Comparison of ENCODE assay signal across 1 cellular context in the genomic region with DNA sequence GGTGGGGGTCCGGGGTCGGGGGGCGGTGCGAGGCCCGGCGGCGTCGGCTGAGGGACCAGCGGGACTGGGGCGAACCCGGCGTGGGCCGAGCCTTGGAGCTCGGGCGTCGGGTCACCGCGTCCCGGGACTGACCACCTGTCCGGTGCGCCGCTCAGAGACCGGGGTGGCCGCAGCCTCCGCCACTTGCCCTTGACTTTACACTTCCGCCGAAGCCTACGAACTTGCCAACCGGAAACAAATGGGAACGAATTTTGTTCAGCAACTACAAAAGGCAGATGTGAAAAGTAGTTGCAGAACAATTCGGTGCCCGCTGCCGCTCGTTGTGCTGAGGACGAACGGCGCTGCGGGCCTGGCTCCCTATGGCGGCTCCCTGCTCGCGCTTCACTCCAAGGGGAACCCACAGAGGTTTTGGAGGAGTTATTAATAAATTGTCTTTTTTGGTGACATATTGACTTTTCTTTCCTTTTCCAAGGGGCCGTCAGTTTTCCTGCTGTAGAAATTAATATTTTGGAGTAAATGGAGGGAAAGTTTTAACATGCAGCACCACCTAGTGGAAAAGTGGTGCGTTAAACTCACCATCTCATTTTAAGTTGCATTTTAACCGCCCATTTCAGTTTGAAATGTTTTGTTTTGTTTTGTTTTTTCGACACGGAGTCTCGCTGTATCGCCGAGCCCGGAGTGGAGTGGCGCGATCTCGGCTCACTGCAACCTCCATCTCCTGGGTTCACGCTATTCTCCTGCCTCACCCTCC.
TF ChIP-seq lines count a peak whose summit lies in the region.

No MANE protein-coding gene starts in this region.

TF ChIP-seq in HepG2, 621 proteins besides CTCF, POLR2A, EP300 and RAD21 (continued from another document and continues in another):
- TF ChIP-seq, protein P1, sequence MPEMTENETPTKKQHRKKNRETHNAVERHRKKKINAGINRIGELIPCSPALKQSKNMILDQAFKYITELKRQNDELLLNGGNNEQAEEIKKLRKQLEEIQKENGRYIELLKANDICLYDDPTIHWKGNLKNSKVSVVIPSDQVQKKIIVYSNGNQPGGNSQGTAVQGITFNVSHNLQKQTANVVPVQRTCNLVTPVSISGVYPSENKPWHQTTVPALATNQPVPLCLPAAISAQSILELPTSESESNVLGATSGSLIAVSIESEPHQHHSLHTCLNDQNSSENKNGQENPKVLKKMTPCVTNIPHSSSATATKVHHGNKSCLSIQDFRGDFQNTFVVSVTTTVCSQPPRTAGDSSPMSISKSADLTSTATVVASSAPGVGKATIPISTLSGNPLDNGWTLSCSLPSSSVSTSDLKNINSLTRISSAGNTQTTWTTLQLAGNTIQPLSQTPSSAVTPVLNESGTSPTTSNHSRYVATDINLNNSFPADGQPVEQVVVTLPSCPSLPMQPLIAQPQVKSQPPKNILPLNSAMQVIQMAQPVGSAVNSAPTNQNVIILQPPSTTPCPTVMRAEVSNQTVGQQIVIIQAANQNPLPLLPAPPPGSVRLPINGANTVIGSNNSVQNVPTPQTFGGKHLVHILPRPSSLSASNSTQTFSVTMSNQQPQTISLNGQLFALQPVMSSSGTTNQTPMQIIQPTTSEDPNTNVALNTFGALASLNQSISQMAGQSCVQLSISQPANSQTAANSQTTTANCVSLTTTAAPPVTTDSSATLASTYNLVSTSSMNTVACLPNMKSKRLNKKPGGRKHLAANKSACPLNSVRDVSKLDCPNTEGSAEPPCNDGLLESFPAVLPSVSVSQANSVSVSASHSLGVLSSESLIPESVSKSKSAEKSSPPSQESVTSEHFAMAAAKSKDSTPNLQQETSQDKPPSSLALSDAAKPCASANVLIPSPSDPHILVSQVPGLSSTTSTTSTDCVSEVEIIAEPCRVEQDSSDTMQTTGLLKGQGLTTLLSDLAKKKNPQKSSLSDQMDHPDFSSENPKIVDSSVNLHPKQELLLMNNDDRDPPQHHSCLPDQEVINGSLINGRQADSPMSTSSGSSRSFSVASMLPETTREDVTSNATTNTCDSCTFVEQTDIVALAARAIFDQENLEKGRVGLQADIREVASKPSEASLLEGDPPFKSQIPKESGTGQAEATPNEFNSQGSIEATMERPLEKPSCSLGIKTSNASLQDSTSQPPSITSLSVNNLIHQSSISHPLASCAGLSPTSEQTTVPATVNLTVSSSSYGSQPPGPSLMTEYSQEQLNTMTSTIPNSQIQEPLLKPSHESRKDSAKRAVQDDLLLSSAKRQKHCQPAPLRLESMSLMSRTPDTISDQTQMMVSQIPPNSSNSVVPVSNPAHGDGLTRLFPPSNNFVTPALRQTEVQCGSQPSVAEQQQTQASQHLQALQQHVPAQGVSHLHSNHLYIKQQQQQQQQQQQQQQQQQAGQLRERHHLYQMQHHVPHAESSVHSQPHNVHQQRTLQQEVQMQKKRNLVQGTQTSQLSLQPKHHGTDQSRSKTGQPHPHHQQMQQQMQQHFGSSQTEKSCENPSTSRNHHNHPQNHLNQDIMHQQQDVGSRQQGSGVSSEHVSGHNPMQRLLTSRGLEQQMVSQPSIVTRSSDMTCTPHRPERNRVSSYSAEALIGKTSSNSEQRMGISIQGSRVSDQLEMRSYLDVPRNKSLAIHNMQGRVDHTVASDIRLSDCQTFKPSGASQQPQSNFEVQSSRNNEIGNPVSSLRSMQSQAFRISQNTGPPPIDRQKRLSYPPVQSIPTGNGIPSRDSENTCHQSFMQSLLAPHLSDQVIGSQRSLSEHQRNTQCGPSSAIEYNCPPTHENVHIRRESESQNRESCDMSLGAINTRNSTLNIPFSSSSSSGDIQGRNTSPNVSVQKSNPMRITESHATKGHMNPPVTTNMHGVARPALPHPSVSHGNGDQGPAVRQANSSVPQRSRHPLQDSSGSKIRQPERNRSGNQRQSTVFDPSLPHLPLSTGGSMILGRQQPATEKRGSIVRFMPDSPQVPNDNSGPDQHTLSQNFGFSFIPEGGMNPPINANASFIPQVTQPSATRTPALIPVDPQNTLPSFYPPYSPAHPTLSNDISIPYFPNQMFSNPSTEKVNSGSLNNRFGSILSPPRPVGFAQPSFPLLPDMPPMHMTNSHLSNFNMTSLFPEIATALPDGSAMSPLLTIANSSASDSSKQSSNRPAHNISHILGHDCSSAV (CRISPR knock-in tag; IDR thresholded peaks at IDR 0.05; ENCODE audit: borderline replicate concordance): no peak
- TF ChIP-seq KAT7 (CRISPR knock-in tag; IDR thresholded peaks at IDR 0.05; ENCODE audit: borderline replicate concordance): no peak
- TF ChIP-seq TCF7 (IDR thresholded peaks at IDR 0.05; ENCODE audit: low read depth): no peak
- TF ChIP-seq, protein P2, sequence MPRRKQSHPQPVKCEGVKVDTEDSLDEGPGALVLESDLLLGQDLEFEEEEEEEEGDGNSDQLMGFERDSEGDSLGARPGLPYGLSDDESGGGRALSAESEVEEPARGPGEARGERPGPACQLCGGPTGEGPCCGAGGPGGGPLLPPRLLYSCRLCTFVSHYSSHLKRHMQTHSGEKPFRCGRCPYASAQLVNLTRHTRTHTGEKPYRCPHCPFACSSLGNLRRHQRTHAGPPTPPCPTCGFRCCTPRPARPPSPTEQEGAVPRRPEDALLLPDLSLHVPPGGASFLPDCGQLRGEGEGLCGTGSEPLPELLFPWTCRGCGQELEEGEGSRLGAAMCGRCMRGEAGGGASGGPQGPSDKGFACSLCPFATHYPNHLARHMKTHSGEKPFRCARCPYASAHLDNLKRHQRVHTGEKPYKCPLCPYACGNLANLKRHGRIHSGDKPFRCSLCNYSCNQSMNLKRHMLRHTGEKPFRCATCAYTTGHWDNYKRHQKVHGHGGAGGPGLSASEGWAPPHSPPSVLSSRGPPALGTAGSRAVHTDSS (CRISPR knock-in tag; conservative IDR thresholded peaks at IDR 0.05): no peak
- no peak for TF ChIP-seq ZSCAN22 (CRISPR knock-in tag; IDR thresholded peaks at IDR 0.05)
- TF ChIP-seq, protein P3, sequence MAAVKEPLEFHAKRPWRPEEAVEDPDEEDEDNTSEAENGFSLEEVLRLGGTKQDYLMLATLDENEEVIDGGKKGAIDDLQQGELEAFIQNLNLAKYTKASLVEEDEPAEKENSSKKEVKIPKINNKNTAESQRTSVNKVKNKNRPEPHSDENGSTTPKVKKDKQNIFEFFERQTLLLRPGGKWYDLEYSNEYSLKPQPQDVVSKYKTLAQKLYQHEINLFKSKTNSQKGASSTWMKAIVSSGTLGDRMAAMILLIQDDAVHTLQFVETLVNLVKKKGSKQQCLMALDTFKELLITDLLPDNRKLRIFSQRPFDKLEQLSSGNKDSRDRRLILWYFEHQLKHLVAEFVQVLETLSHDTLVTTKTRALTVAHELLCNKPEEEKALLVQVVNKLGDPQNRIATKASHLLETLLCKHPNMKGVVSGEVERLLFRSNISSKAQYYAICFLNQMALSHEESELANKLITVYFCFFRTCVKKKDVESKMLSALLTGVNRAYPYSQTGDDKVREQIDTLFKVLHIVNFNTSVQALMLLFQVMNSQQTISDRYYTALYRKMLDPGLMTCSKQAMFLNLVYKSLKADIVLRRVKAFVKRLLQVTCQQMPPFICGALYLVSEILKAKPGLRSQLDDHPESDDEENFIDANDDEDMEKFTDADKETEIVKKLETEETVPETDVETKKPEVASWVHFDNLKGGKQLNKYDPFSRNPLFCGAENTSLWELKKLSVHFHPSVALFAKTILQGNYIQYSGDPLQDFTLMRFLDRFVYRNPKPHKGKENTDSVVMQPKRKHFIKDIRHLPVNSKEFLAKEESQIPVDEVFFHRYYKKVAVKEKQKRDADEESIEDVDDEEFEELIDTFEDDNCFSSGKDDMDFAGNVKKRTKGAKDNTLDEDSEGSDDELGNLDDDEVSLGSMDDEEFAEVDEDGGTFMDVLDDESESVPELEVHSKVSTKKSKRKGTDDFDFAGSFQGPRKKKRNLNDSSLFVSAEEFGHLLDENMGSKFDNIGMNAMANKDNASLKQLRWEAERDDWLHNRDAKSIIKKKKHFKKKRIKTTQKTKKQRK (IDR thresholded peaks at IDR 0.05; ENCODE audit: low read length): no peak
- no peak for TF ChIP-seq TOE1 (CRISPR knock-in tag; IDR thresholded peaks at IDR 0.05)
- TF ChIP-seq GATA4 (IDR thresholded peaks at IDR 0.05; ENCODE audit: borderline replicate concordance, low read depth): no peak
- TF ChIP-seq PHF5A (CRISPR knock-in tag; IDR thresholded peaks at IDR 0.05; ENCODE audit: low read depth, unreplicated experiment): no peak
- no peak for TF ChIP-seq MTA3 (CRISPR knock-in tag; IDR thresholded peaks at IDR 0.05)
- no peak for TF ChIP-seq RAD51 (IDR thresholded peaks at IDR 0.05; ENCODE audit: borderline replicate concordance)
- no peak for TF ChIP-seq FOXC1 (CRISPR knock-in tag; IDR thresholded peaks at IDR 0.05; ENCODE audit: borderline replicate concordance)
- no peak for TF ChIP-seq NONO (IDR thresholded peaks at IDR 0.05)
- TF ChIP-seq NONO (CRISPR knock-in tag; conservative IDR thresholded peaks at IDR 0.05): 0 out of 2 replicates have a peak, but pooled peaks have one; percentile 11
- TF ChIP-seq ZNF570 (CRISPR knock-in tag; IDR thresholded peaks at IDR 0.05; ENCODE audit: borderline replicate concordance): no peak
- TF ChIP-seq SCMH1 (CRISPR knock-in tag; IDR thresholded peaks at IDR 0.05; ENCODE audit: borderline replicate concordance): no peak
- no peak for TF ChIP-seq PRPF4 (IDR thresholded peaks at IDR 0.05; ENCODE audit: low read depth, low read length, poor library complexity, severe bottlenecking)
- TF ChIP-seq REL (CRISPR knock-in tag; conservative IDR thresholded peaks at IDR 0.05): no peak
- TF ChIP-seq, protein P4, sequence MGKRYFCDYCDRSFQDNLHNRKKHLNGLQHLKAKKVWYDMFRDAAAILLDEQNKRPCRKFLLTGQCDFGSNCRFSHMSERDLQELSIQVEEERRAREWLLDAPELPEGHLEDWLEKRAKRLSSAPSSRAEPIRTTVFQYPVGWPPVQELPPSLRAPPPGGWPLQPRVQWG (CRISPR knock-in tag; IDR thresholded peaks at IDR 0.05; ENCODE audit: borderline replicate concordance, low read depth): no peak
- TF ChIP-seq, protein P5, sequence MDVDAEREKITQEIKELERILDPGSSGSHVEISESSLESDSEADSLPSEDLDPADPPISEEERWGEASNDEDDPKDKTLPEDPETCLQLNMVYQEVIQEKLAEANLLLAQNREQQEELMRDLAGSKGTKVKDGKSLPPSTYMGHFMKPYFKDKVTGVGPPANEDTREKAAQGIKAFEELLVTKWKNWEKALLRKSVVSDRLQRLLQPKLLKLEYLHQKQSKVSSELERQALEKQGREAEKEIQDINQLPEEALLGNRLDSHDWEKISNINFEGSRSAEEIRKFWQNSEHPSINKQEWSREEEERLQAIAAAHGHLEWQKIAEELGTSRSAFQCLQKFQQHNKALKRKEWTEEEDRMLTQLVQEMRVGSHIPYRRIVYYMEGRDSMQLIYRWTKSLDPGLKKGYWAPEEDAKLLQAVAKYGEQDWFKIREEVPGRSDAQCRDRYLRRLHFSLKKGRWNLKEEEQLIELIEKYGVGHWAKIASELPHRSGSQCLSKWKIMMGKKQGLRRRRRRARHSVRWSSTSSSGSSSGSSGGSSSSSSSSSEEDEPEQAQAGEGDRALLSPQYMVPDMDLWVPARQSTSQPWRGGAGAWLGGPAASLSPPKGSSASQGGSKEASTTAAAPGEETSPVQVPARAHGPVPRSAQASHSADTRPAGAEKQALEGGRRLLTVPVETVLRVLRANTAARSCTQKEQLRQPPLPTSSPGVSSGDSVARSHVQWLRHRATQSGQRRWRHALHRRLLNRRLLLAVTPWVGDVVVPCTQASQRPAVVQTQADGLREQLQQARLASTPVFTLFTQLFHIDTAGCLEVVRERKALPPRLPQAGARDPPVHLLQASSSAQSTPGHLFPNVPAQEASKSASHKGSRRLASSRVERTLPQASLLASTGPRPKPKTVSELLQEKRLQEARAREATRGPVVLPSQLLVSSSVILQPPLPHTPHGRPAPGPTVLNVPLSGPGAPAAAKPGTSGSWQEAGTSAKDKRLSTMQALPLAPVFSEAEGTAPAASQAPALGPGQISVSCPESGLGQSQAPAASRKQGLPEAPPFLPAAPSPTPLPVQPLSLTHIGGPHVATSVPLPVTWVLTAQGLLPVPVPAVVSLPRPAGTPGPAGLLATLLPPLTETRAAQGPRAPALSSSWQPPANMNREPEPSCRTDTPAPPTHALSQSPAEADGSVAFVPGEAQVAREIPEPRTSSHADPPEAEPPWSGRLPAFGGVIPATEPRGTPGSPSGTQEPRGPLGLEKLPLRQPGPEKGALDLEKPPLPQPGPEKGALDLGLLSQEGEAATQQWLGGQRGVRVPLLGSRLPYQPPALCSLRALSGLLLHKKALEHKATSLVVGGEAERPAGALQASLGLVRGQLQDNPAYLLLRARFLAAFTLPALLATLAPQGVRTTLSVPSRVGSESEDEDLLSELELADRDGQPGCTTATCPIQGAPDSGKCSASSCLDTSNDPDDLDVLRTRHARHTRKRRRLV (CRISPR knock-in tag; IDR thresholded peaks at IDR 0.05): 0 out of 2 replicates have a peak, but pooled peaks have one; percentile 59
- peak; percentile 62; the same call in 1 of the 2 replicates for TF ChIP-seq DMAP1 (CRISPR knock-in tag; IDR thresholded peaks at IDR 0.05)
- TF ChIP-seq ZNF720 (CRISPR knock-in tag; IDR thresholded peaks at IDR 0.05): no peak; the same call in 1 of the 2 replicates
- TF ChIP-seq ZNF788 (CRISPR knock-in tag; IDR thresholded peaks at IDR 0.05; ENCODE audit: borderline replicate concordance): no peak; the same call in 1 of the 2 replicates
- TF ChIP-seq, protein P6, sequence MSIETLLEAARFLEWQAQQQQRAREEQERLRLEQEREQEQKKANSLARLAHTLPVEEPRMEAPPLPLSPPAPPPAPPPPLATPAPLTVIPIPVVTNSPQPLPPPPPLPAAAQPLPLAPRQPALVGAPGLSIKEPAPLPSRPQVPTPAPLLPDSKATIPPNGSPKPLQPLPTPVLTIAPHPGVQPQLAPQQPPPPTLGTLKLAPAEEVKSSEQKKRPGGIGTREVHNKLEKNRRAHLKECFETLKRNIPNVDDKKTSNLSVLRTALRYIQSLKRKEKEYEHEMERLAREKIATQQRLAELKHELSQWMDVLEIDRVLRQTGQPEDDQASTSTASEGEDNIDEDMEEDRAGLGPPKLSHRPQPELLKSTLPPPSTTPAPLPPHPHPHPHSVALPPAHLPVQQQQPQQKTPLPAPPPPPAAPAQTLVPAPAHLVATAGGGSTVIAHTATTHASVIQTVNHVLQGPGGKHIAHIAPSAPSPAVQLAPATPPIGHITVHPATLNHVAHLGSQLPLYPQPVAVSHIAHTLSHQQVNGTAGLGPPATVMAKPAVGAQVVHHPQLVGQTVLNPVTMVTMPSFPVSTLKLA (IDR thresholded peaks at IDR 0.05): no peak
- TF ChIP-seq, protein P7, sequence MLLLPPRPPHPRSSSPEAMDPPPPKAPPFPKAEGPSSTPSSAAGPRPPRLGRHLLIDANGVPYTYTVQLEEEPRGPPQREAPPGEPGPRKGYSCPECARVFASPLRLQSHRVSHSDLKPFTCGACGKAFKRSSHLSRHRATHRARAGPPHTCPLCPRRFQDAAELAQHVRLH (CRISPR knock-in tag; IDR thresholded peaks at IDR 0.05; ENCODE audit: borderline replicate concordance, low read depth): no peak
- no peak for TF ChIP-seq ZC3H13 (CRISPR knock-in tag; IDR thresholded peaks at IDR 0.05)
- TF ChIP-seq RNF2 (conservative IDR thresholded peaks at IDR 0.05; ENCODE audit: low read depth): no peak
- TF ChIP-seq SRF (IDR thresholded peaks at IDR 0.05; ENCODE audit: low read depth, low read length): no peak
- 0 out of 2 replicates have a peak, but pooled peaks have one; percentile 56 for TF ChIP-seq XBP1 (CRISPR knock-in tag; IDR thresholded peaks at IDR 0.05)
- 0 out of 2 replicates have a peak, but pooled peaks have one; percentile 17 for TF ChIP-seq KLF6 (CRISPR knock-in tag; IDR thresholded peaks at IDR 0.05)
- no peak for TF ChIP-seq ZSCAN9 (CRISPR knock-in tag; IDR thresholded peaks at IDR 0.05; ENCODE audit: borderline replicate concordance)
- peak; percentile 32; the same call in 1 of the 2 replicates for TF ChIP-seq SMC3 (IDR thresholded peaks at IDR 0.05; ENCODE audit: low read length)
- no peak for TF ChIP-seq NCOA1 (CRISPR knock-in tag; IDR thresholded peaks at IDR 0.05)
- TF ChIP-seq ZFP90 (CRISPR knock-in tag; IDR thresholded peaks at IDR 0.05; ENCODE audit: borderline replicate concordance): no peak
